8 cellular contexts compared by ENCODE assay signal in genomic region chr21:36429672-36430546, GRCh38. TPM values are rescaled to one million over a fixed set of nuclear protein-coding genes. Genes with fewer than 3 reads are reported as not detected.
DNase-seq lines count a peak whose midpoint lies in the region; ATAC-seq and TF ChIP-seq lines count a peak whose summit lies in the region.

No MANE protein-coding gene starts in this region.

- intact Hi-C loops in prostate gland (cut with DNase I) (loop anchor here (10.0 kb wide), 2 partner anchors 55 to 495 kb away; partner anchors contain the start of gene CLDN14), upper lobe of right lung (cut with DNase I) (no loop called here)

- peak; percentile 90 for ATAC-seq in GM19043 (IDR thresholded peaks at IDR 0.05; ENCODE audit: low read depth, unreplicated experiment)
- peak; percentile 88 for ATAC-seq in HG03175 (IDR thresholded peaks at IDR 0.05; ENCODE audit: unreplicated experiment)
- ATAC-seq in gastroesophageal sphincter = peak; percentile 97
- peak; percentile 90 for ATAC-seq in upper lobe of right lung

- H3K36me3 ChIP-seq in gastroesophageal sphincter = no peaks in the 10 kb centered on the region
- H3K36me3 ChIP-seq in prostate gland = no peaks in the 10 kb centered on the region
- H3K36me3 ChIP-seq in upper lobe of right lung = no peaks in the 10 kb centered on the region

- TF ChIP-seq CTCF in AG10803 (conservative IDR thresholded peaks at IDR 0.05; ENCODE audit: low read length) = peak; percentile 33
- TF ChIP-seq CTCF in gastroesophageal sphincter (IDR thresholded peaks at IDR 0.05) = peak in 2 of 4 experiments; percentile 14 to 17
- peak in 1 of 4 experiments; percentile 18 for TF ChIP-seq CTCF in prostate gland (IDR thresholded peaks at IDR 0.05)
- TF ChIP-seq CTCF in upper lobe of right lung (IDR thresholded peaks at IDR 0.05) = no peak

- H3K4me1 ChIP-seq in gastroesophageal sphincter = no peaks in the 10 kb centered on the region
- no peaks in the 10 kb centered on the region for H3K4me1 ChIP-seq in prostate gland (replicated peaks)
- peaks cover 25% of the 10 kb centered on the region for H3K4me1 ChIP-seq in upper lobe of right lung

- H3K4me3 ChIP-seq in AG10803 (ENCODE audit: low read length) (peak overlapping the region; percentile 39), gastroesophageal sphincter (peak overlapping the region in 1 of 2 donors; percentile 10), prostate gland (no peak overlapping the region), upper lobe of right lung (peak overlapping the region; percentile 22)

- 25 to 48% methylated on average over 5 to 10 of the region's 28 CpGs for WGBS in gastroesophageal sphincter (ENCODE audit: low coverage in 1 of 2), 2 donors
- WGBS in prostate gland = 62% methylated on average over 27 of the region's 28 CpGs

- H3K9me3 ChIP-seq in gastroesophageal sphincter = no peaks in the 10 kb centered on the region
- H3K9me3 ChIP-seq in prostate gland = no peaks in the 10 kb centered on the region
- no peaks in the 10 kb centered on the region for H3K9me3 ChIP-seq in upper lobe of right lung

- peak in 1 of 2 donors; percentile 13 for TF ChIP-seq POLR2A in gastroesophageal sphincter (IDR thresholded peaks at IDR 0.05)
- TF ChIP-seq POLR2A in prostate gland (IDR thresholded peaks at IDR 0.05) = no peak

- DNase-seq in AG10803 (ENCODE audit: low read depth) = peak; percentile 95
- peak; percentile 87 for DNase-seq in RPMI8226
- DNase-seq in activated effector memory CD4-positive, alpha-beta T cell treated with anti-CD3 and anti-CD28 coated beads, Interleukin-2, amount 50 U/mL, for 16 hours = peak; percentile 87
- peak; percentile 15 for DNase-seq in prostate gland (ENCODE audit: low spot score)
- DNase-seq in upper lobe of right lung = peak; percentile 79

- H3K27ac ChIP-seq in gastroesophageal sphincter (peak overlapping the region in 3 of 4 donors; percentile 51 to 75 (median 71)), prostate gland (no peak overlapping the region), upper lobe of right lung (peak overlapping the region; percentile 47)

- no peak for TF ChIP-seq EP300 in gastroesophageal sphincter (IDR thresholded peaks at IDR 0.05)

- H3K27me3 ChIP-seq in gastroesophageal sphincter (no peaks in the 10 kb centered on the region), prostate gland (replicated peaks; ENCODE audit: insufficient read depth) (no peaks in the 10 kb centered on the region), upper lobe of right lung (no peaks in the 10 kb centered on the region)

RNA-seq across cellular contexts. Expression of gene CHAF1B, which starts 44.7 kb away (rescaled TPM):
- total RNA-seq in gastroesophageal sphincter (1 to 10 TPM in 2 of 4 donors, under 1 TPM in 2; 0.31 to 2.1 (median 1.1) TPM), prostate gland (1 to 10 TPM; 4.2 to 4.9 TPM), upper lobe of right lung (0.67 TPM)

RNA-seq across cellular contexts. Expression of gene CLDN14, which starts 50.0 kb away (rescaled TPM):
- total RNA-seq in gastroesophageal sphincter (under 1 TPM in 1 of 4 donors, not detected in 3; 0.15 TPM), prostate gland (not detected), upper lobe of right lung (not detected)

Comparison
In these comparisons a context has a peak if more than half of its experiments do, and no peak if none do; other contexts are left out.
1. DNase-seq: peak in every context shown above with its lines; median percentile 95 in AG10803; 87 in RPMI8226; 87 in activated effector memory CD4-positive, alpha-beta T cell treated with anti-CD3 and anti-CD28 coated beads, Interleukin-2, amount 50 U/mL, for 16 hours; 79 in upper lobe of right lung; 15 in prostate gland.
2. H3K4me3 ChIP-seq: peak in AG10803 (single experiment) and upper lobe of right lung (single experiment); none in prostate gland (0 of 2).
3. H3K27ac ChIP-seq: peak in gastroesophageal sphincter (3 of 4) and upper lobe of right lung (single experiment); none in prostate gland (0 of 2).
4. Peak in every context shown above with its lines, with median percentiles within 50 percentile points of each other: ATAC-seq.